Comparison of ENCODE assay signal across 8 cellular contexts in the genomic region with DNA sequence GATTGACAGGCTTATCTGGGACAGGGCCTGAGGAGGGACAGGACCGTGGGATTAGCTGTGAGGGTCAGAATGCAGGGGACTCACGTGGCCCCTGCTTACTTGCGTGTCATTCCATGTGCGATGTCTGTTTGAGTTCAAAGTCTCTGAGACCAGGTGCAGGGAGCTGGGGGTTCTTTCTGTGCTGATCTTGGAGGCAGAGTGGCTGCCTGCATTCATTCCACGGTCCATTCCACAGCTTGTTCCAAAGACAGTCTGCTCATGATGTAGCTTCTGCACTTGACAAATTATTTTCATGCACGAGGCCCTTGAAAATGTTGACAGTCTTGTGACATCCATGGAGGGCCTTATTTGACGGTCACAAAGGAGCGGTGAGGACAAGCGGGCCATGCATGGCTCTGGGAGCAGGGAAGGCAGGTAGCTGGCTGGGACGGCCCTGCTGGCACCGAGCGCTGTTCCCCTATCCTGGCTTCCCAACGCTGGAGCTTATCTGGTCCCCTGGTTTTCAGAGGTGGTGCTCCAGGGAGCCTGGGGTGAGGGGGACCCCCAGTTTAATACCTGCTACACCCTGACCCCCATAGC. TPM values are rescaled to one million over a fixed set of nuclear protein-coding genes. Genes with fewer than 3 reads are reported as not detected.
DNase-seq lines count a peak whose midpoint lies in the region; ATAC-seq, FAIRE-seq and TF ChIP-seq lines count a peak whose summit lies in the region.

No MANE protein-coding gene starts in this region.

- no peaks in the 10 kb centered on the region for H3K27me3 ChIP-seq in mammary epithelial cell (ENCODE audit: insufficient read depth, low read length)
- no peaks in the 10 kb centered on the region for H3K27me3 ChIP-seq in mesendoderm (ENCODE audit: insufficient read depth, low read length, poor library complexity)

- H3K4ac ChIP-seq in mesendoderm (ENCODE audit: low read depth, low read length), result peak overlapping the region; percentile 46

- H3K9me3 ChIP-seq in mammary epithelial cell (replicated peaks; ENCODE audit: insufficient read depth, low read length), result no peaks in the 10 kb centered on the region

- peaks cover 18% of the 10 kb centered on the region for H3K79me1 ChIP-seq in mesendoderm (ENCODE audit: low read length)

- H3K4me1 ChIP-seq in mammary epithelial cell (ENCODE audit: insufficient read depth, low read length) (peaks cover 21% of the 10 kb centered on the region), mesendoderm (ENCODE audit: control insufficient read depth, low read depth, low read length) (peaks cover 32% of the 10 kb centered on the region)

- H3K4me2 ChIP-seq in mammary epithelial cell (ENCODE audit: insufficient read depth, low read depth, low read length) (peak overlapping the region; percentile 89), mesendoderm (ENCODE audit: low read length) (peak overlapping the region; percentile 54)

- DNase-seq in Right ventricle myocardium superior, result no peak
- DNase-seq in cardiac septum (ENCODE audit: low spot score), result no peak
- no peak for DNase-seq in mammary epithelial cell
- peak; percentile 62 for DNase-seq in mesendoderm
- no peak for DNase-seq in urothelium cell line (ENCODE audit: low spot score)
- no peak for DNase-seq in NCI-H1930 (lab: John Stamatoyannopoulos, UW)

- no peak overlapping the region for H3K27ac ChIP-seq in mammary epithelial cell (ENCODE audit: insufficient read depth, low read depth, low read length)
- peak overlapping the region; percentile 69 for H3K27ac ChIP-seq in mesendoderm (ENCODE audit: low read depth, low read length)

- ATAC-seq in Right ventricle myocardium superior (ENCODE audit: poor library complexity) (peak; percentile 4), HG02642 (IDR thresholded peaks at IDR 0.05; ENCODE audit: poor library complexity, unreplicated experiment) (no peak), HG02610 (IDR thresholded peaks at IDR 0.05; ENCODE audit: unreplicated experiment) (no peak)

- BruUV-seq in mammary epithelial cell (replicated peaks; lab: Mats Ljungman, UMichigan), result TSS peak; percentile 46

- H3K18ac ChIP-seq in mesendoderm (ENCODE audit: low read length), result peak overlapping the region; percentile 55

- intact Hi-C loops in Right ventricle myocardium superior (cut with DNase I), result no loop called here
- intact Hi-C loops in cardiac septum (cut with DNase I), result no loop called here
- intact Hi-C loops in mammary epithelial cell (cut with micrococcal nuclease), result no loop called here

- H2BK120ac ChIP-seq in mesendoderm (ENCODE audit: low read depth, low read length), result no peak overlapping the region

- peak; percentile 63 for FAIRE-seq in urothelium cell line (lab: Jason Lieb, UNC)

- no peak for TF ChIP-seq CTCF in mammary epithelial cell (conservative IDR thresholded peaks at IDR 0.05 in 1 of 2, IDR thresholded peaks at IDR 0.05 in 1 of 2; ENCODE audit: extremely low read depth in 1 of 2, insufficient read depth in 1 of 2, low read depth in 1 of 2, low read length in 2 of 2)

- peak overlapping the region; percentile 86 for H3K56ac ChIP-seq in mesendoderm (ENCODE audit: low read length)

- CTCF ChIA-PET in mammary epithelial cell (lab: Charles Lee; ENCODE audit: low non-redundant PET), result no interaction called here

- H3K4me3 ChIP-seq in mammary epithelial cell (replicated peaks in 1 of 3; ENCODE audit: insufficient read depth in 1 of 3, low read depth in 2 of 3, low read length in 3 of 3), result peak overlapping the region; percentile 26 to 56 (median 54)
- H3K4me3 ChIP-seq in mesendoderm (ENCODE audit: low read length), result no peak overlapping the region

- no peak overlapping the region for H4K5ac ChIP-seq in mesendoderm (ENCODE audit: low read length)

- dilution Hi-C loops in mammary epithelial cell (cut with HindIII; ENCODE audit: low sequenced_read_pairs), result no loop called here

- WGBS in mammary epithelial cell (ENCODE audit: low coverage, missing lambda C conversion rate), result 47% methylated on average over 13 of the region's 13 CpGs
- no CpG with 5 or more reads among the region's 13 CpGs for WGBS in mesendoderm (ENCODE audit: extremely low coverage, insufficient coverage, low lambda C conversion rate)

- H3K79me2 ChIP-seq in mammary epithelial cell (ENCODE audit: insufficient read depth, low read length), result no peaks in the 10 kb centered on the region
- H3K79me2 ChIP-seq in mesendoderm (ENCODE audit: control insufficient read depth, insufficient read depth, low read length), result peaks cover 4% of the 10 kb centered on the region

- H3K36me3 ChIP-seq in mammary epithelial cell (ENCODE audit: insufficient read depth, low read length), result no peaks in the 10 kb centered on the region
- H3K36me3 ChIP-seq in mesendoderm (ENCODE audit: control insufficient read depth, insufficient read depth, low read length), result no peaks in the 10 kb centered on the region

- no peak overlapping the region for H3K9ac ChIP-seq in mammary epithelial cell (ENCODE audit: insufficient read depth, low read length)
- peak overlapping the region; percentile 70 for H3K9ac ChIP-seq in mesendoderm (ENCODE audit: low read length)

- H2AFZ ChIP-seq in mammary epithelial cell (ENCODE audit: low read depth, low read length), result peak overlapping the region; percentile 88

- H2BK5ac ChIP-seq in mesendoderm (ENCODE audit: low read length), result no peak overlapping the region

- in situ Hi-C loops in mammary epithelial cell (cut with MboI; ENCODE audit: low sequenced_read_pairs in 2 of 2), result no loop called here

- H4K8ac ChIP-seq in mesendoderm (ENCODE audit: low read depth, low read length), result no peak overlapping the region

- no peak overlapping the region for H2BK15ac ChIP-seq in mesendoderm (replicated peaks; ENCODE audit: low read depth)

- no peaks in the 10 kb centered on the region for H4K20me1 ChIP-seq in mammary epithelial cell (ENCODE audit: insufficient read depth, low read length)

- no peak overlapping the region for H2AK5ac ChIP-seq in mesendoderm (ENCODE audit: low read length)

- H3K23ac ChIP-seq in mesendoderm (ENCODE audit: low read length), result no peak overlapping the region

RNA-seq across cellular contexts. Expression of a gene that starts 23.0 kb away (rescaled TPM):
- total RNA-seq in Right ventricle myocardium superior (3.3 TPM), cardiac septum (2.7 TPM), mammary epithelial cell (10 to 100 TPM in 1 of 2 donors, 1 to 10 TPM in 1; 6.5 to 16.4 TPM)
- polyA plus RNA-seq in mammary epithelial cell, result 5.4 TPM
- polyA minus RNA-seq in mammary epithelial cell, result 6.7 TPM
- 9.9 TPM for polyA plus RNA-seq in mesendoderm (2013, experiment 1 of 2)
- 11.2 TPM for polyA plus RNA-seq in mesendoderm (2013, experiment 2 of 2)
